ENCODE assay signal across 1 cellular context in genomic region chr6:117552618-117553017, GRCh38.
TF ChIP-seq lines count a peak whose summit lies in the region.

No MANE protein-coding gene starts in this region.

TF ChIP-seq in IMR-90, 13 proteins besides CTCF, POLR2A, EP300 and RAD21 (continued from another document):
- TF ChIP-seq ELK1 (IDR thresholded peaks at IDR 0.05; ENCODE audit: borderline replicate concordance, low read depth, low read length) (no peak), RCOR1 (IDR thresholded peaks at IDR 0.05; ENCODE audit: insufficient replicate concordance, low read length) (no peak), RFX5 (IDR thresholded peaks at IDR 0.05; ENCODE audit: low read depth, low read length) (no peak), USF2 (IDR thresholded peaks at IDR 0.05; ENCODE audit: low read depth, low read length) (no peak), FOS (IDR thresholded peaks at IDR 0.05; ENCODE audit: low read depth, low read length) (no peak)
